ENCODE assay signal across 1 cellular context in the genomic region with DNA sequence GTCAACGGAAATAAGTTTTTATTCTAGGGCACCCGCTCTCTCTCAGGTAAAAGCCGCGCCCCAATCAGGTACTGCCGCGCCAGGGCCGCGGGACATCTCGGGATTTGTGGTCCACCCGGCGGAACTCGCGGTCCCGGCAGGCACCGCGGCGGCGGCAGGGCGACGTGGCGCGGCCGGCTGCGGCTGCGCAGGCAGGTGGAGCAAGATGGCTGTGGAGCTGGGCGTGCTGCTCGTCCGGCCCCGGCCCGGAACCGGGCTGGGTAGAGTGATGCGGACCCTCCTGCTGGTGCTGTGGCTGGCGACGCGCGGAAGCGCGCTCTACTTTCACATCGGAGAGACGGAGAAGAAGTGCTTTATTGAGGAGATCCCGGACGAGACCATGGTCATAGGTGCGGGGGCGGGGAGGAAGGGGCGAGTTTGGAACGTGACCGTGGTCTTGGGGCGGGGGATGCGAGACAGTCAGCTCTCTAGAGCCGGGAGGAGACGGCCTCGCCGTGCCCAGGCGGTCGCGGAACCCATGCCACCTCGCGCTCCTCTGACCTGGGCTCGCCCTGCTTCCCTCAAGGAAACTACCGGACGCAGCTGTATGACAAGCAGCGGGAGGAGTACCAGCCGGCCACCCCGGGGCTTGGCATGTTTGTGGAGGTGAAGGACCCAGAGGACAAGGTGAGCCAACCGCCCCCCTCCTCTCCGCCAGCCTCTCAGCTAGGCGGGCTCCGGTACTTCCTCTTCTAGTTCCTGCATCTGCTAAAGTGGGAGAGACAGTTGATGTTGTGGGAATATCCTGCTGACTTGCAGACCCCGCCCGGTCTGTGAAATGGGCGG.
TF ChIP-seq lines count a peak whose summit lies in the region.

TSS of gene TMED9 (plus strand) at position 194 of the 825 bp plus-strand sequence. CDS start at position 206, 12 bp downstream.

TF ChIP-seq in SK-N-SH, 30 proteins besides CTCF, POLR2A, EP300 and RAD21 (continued from another document):
- TF ChIP-seq ZBTB33 (IDR thresholded peaks at IDR 0.05; ENCODE audit: borderline replicate concordance, low read depth): no peak
- peak; percentile 57 for TF ChIP-seq MXI1 (IDR thresholded peaks at IDR 0.05; ENCODE audit: low read depth, low read length)
- TF ChIP-seq NFIC (IDR thresholded peaks at IDR 0.05; ENCODE audit: borderline replicate concordance): no peak
- no peak for TF ChIP-seq SMC3 (IDR thresholded peaks at IDR 0.05; ENCODE audit: low read depth, low read length)
- TF ChIP-seq TAF1 (IDR thresholded peaks at IDR 0.05; ENCODE audit: borderline replicate concordance, low read depth, low read length): peak; percentile 91
- TF ChIP-seq FOSL2 (IDR thresholded peaks at IDR 0.05; ENCODE audit: borderline replicate concordance, low read depth): no peak
- TF ChIP-seq PBX3 (IDR thresholded peaks at IDR 0.05): no peak
- no peak for TF ChIP-seq EZH2phosphoT487 (IDR thresholded peaks at IDR 0.05; ENCODE audit: borderline replicate concordance, low read depth)
- no peak for TF ChIP-seq GATA2 (CRISPR knock-in tag; IDR thresholded peaks at IDR 0.05)
- peak; percentile 65; the same call in 1 of the 2 replicates for TF ChIP-seq SIN3A (IDR thresholded peaks at IDR 0.05; ENCODE audit: borderline replicate concordance, low read depth, low read length)
- TF ChIP-seq TEAD4 (IDR thresholded peaks at IDR 0.05; ENCODE audit: borderline replicate concordance, insufficient read depth): no peak
- TF ChIP-seq MEF2A (IDR thresholded peaks at IDR 0.05; ENCODE audit: borderline replicate concordance, low read depth): no peak
- TF ChIP-seq ELF1 (IDR thresholded peaks at IDR 0.05): peak; percentile 49
- no peak for TF ChIP-seq RCOR1 (IDR thresholded peaks at IDR 0.05; ENCODE audit: low read length)
- TF ChIP-seq IRF3 (IDR thresholded peaks at IDR 0.05; ENCODE audit: low read depth, low read length): no peak
- TF ChIP-seq NRF1 (IDR thresholded peaks at IDR 0.05; ENCODE audit: low read depth, low read length): peak; percentile 92
- TF ChIP-seq REST (IDR thresholded peaks at IDR 0.05; ENCODE audit: low read depth, low read length): no peak
- peak; percentile 23; the same call in 1 of the 2 replicates for TF ChIP-seq GABPA (IDR thresholded peaks at IDR 0.05; ENCODE audit: low read depth)
- no peak for TF ChIP-seq RFX5 (IDR thresholded peaks at IDR 0.05; ENCODE audit: low read length)
- no peak for TF ChIP-seq JUND (IDR thresholded peaks at IDR 0.05)
- TF ChIP-seq POLR2AphosphoS5 (IDR thresholded peaks at IDR 0.05; ENCODE audit: low read depth, low read length): peak; percentile 93
- TF ChIP-seq, protein P1, sequence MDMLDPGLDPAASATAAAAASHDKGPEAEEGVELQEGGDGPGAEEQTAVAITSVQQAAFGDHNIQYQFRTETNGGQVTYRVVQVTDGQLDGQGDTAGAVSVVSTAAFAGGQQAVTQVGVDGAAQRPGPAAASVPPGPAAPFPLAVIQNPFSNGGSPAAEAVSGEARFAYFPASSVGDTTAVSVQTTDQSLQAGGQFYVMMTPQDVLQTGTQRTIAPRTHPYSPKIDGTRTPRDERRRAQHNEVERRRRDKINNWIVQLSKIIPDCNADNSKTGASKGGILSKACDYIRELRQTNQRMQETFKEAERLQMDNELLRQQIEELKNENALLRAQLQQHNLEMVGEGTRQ (IDR thresholded peaks at IDR 0.05; ENCODE audit: borderline replicate concordance, low read depth, low read length): no peak
- TF ChIP-seq FOXM1 (IDR thresholded peaks at IDR 0.05; ENCODE audit: low read depth): no peak
- TF ChIP-seq YY1 (IDR thresholded peaks at IDR 0.05; ENCODE audit: low read depth): peak; percentile 91
- no peak for TF ChIP-seq TCF12 (IDR thresholded peaks at IDR 0.05)
- no peak for TF ChIP-seq RXRA (IDR thresholded peaks at IDR 0.05; ENCODE audit: borderline replicate concordance, low read depth)
- TF ChIP-seq FOXJ3 (CRISPR knock-in tag; IDR thresholded peaks at IDR 0.05): no peak
